ENCODE assay signal across 14 cellular contexts in genomic region chr10:78465456-78465855, GRCh38.
DNase-seq lines count a peak whose midpoint lies in the region; ATAC-seq and TF ChIP-seq lines count a peak whose summit lies in the region.
"Had no signal": no experiment of that assay in that cellular context is flagged by ENCODE, and none has a peak within 500 bp of the region (broad histone marks: within the 10 kb centered on the region; RNA-seq: fewer than 3 reads in every experiment).

No MANE protein-coding gene starts in this region.

- TF ChIP-seq CTCF in Caco-2 (IDR thresholded peaks at IDR 0.05; ENCODE audit: insufficient read depth in 1 of 2, low read depth in 1 of 2, low read length in 1 of 2, severe bottlenecking in 1 of 2, unreplicated experiment in 1 of 2) (no peak), osteocyte (IDR thresholded peaks at IDR 0.05) (no peak)

- BruUV-seq in Caco-2 (replicated peaks; lab: Mats Ljungman, UMichigan): no TSS peak

- H3K4me1 ChIP-seq in Caco-2: peaks cover 4% of the 10 kb centered on the region

- ATAC-seq in HG03025 (IDR thresholded peaks at IDR 0.05; ENCODE audit: low FRiP score, unreplicated experiment) (no peak), HG03432 (IDR thresholded peaks at IDR 0.05; ENCODE audit: unreplicated experiment) (no peak), HG02678 (IDR thresholded peaks at IDR 0.05; ENCODE audit: unreplicated experiment) (no peak)
- ATAC-seq: A549, Right ventricle myocardium inferior had no signal

- CTCF ChIA-PET in Caco-2 (lab: Charles Lee): no interaction called here

- peaks cover 13% of the 10 kb centered on the region for H3K4me1 Mint-ChIP-seq in Caco-2 (ENCODE audit: low read depth, unreplicated experiment)
- H3K4me1 Mint-ChIP-seq in osteocyte (ENCODE audit: unreplicated experiment): no peaks in the 10 kb centered on the region

- POLR2A ChIA-PET in Caco-2 (lab: Charles Lee): no interaction called here

- H3K27me3 ChIP-seq in Caco-2 (replicated peaks; ENCODE audit: control insufficient read depth, insufficient read depth, low read length): no peaks in the 10 kb centered on the region

- peak overlapping the region; percentile 68 for H3K27ac Mint-ChIP-seq in Caco-2 (ENCODE audit: unreplicated experiment)
- no peak overlapping the region for H3K27ac Mint-ChIP-seq in osteocyte (ENCODE audit: unreplicated experiment)

- H3K36me3 ChIP-seq in Caco-2 (ENCODE audit: control insufficient read depth, insufficient read depth, low read length): no peaks in the 10 kb centered on the region

- intact Hi-C loops in Caco-2 (cut with micrococcal nuclease; ENCODE audit: unreplicated experiment): no loop called here

- H3K27me3 Mint-ChIP-seq in Caco-2 (ENCODE audit: insufficient read depth, unreplicated experiment) (no peaks in the 10 kb centered on the region), osteocyte (ENCODE audit: unreplicated experiment) (peaks cover 24% of the 10 kb centered on the region)

- no peaks in the 10 kb centered on the region for H3K36me3 Mint-ChIP-seq in Caco-2 (ENCODE audit: insufficient read depth, unreplicated experiment)
- no peaks in the 10 kb centered on the region for H3K36me3 Mint-ChIP-seq in osteocyte (ENCODE audit: unreplicated experiment)

- H3K4me3 Mint-ChIP-seq in Caco-2 (ENCODE audit: unreplicated experiment) (no peak overlapping the region), osteocyte (ENCODE audit: unreplicated experiment) (no peak overlapping the region)

- no peak overlapping the region for H3K4me3 ChIP-seq in Caco-2 (ENCODE audit: low read depth, low read length)
- H3K4me3 ChIP-seq: A549 had no signal

- H3K9me3 Mint-ChIP-seq in Caco-2 (ENCODE audit: unreplicated experiment) (peaks cover 19% of the 10 kb centered on the region), osteocyte (ENCODE audit: unreplicated experiment) (no peaks in the 10 kb centered on the region)

- no peaks in the 10 kb centered on the region for H3K9me3 ChIP-seq in Caco-2
- H3K9me3 ChIP-seq: A549 had no signal

- no peak for DNase-seq in Caco-2
- peak; percentile 51 for DNase-seq in NCI-H526 treated with DMSO at 0.1 percent for 48 hours (lab: John Stamatoyannopoulos, UW)
- peak; percentile 32 for DNase-seq in islet precursor cell
- peak; percentile 73 for DNase-seq in osteocyte (ENCODE audit: extremely low spot score, unreplicated experiment)
- DNase-seq in iPS-NIHi7 (ENCODE audit: extremely low spot score): no peak
- DNase-seq: DMS53, NCI-H1436, NCI-H345, NCI-H748 treated with DMSO at 0.1 percent for 48 hours had no signal

Comparison
In these comparisons a context has a peak if more than half of its experiments do, and no peak if none do; other contexts are left out.
1. DNase-seq: peak in NCI-H526 treated with DMSO at 0.1 percent for 48 hours (single experiment), islet precursor cell (single experiment) and osteocyte (single experiment); none in Caco-2 (0 of 2) and iPS-NIHi7 (single experiment).